ENCODE assay signal across 13 cellular contexts in the genomic region with DNA sequence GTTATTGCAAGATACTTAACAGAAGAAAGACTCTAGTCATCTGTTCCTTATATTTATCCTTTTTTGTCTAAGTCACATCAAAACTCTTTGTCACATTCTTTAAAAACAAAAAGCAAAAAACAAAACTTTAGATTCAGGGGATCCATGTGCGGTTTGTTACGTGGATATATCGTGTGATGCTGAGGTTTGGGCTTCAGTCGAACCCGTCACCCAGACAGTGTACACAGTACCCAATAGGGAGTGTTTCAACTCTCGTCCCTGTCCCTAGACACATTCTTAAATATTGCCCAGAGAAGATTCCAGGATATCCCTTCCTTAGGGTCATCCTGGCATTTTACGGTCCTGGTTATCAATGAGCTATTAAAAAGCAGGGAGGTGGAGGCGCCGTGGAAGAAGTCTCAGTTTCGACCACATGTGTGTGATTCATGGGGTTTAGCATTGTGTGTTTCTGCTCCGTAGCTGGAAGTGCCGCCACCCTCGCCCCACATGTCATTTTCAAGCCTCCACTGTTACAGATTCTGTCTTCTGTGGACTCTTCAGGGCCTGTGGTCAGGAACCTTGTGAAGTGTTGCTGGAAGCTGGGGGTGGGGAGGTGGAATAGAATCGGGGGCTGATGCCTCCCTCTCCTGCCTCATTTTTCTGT. TPM values are rescaled to one million over a fixed set of nuclear protein-coding genes. Genes with fewer than 3 reads are reported as not detected.
DNase-seq lines count a peak whose midpoint lies in the region; ATAC-seq and TF ChIP-seq lines count a peak whose summit lies in the region.
"Had no signal": no experiment of that assay in that cellular context is flagged by ENCODE, and none has a peak within 500 bp of the region (broad histone marks: within the 10 kb centered on the region; RNA-seq: fewer than 3 reads in every experiment).

No MANE protein-coding gene starts in this region.

- peak overlapping the region in 1 of 2 donors; percentile 5 for H3K27ac ChIP-seq in uterus
- H3K27ac ChIP-seq in aorta (ENCODE audit: low read depth in 1 of 2, low read length in 2 of 2) = no peak overlapping the region
- H3K27ac ChIP-seq: 22Rv1, lower lobe of right lung, testis had no signal

- WGBS in aorta, 2 donors = 85 to 88% methylated on average over 14 of the region's 14 CpGs

- H3K36me3 ChIP-seq in uterus = no peaks in the 10 kb centered on the region
- H3K36me3 ChIP-seq in aorta (ENCODE audit: control insufficient read depth in 1 of 2, insufficient read depth in 2 of 2, low read length in 1 of 2) = peaks cover 0 to 6% of the 10 kb centered on the region in 2 donors

- peaks cover 80% of the 10 kb centered on the region for H3K36me3 Mint-ChIP-seq in stimulated activated memory B cell treated with anti-CD40 and anti-IgM and Interleukin-4, amounts not matched to agents 10 μg/mL and 1 μg/mL and 100 μg/mL, for 72 hours

- peak; percentile 68 for ATAC-seq in activated CD4-positive, CD25-positive, alpha-beta regulatory T cell treated with anti-CD3 and anti-CD28 coated beads, Interleukin-2, amount 50 U/mL, for 24 hours
- no peak for ATAC-seq in stimulated activated memory B cell treated with anti-CD40 and anti-IgM and Interleukin-4, amounts not matched to agents 10 μg/mL and 1 μg/mL and 100 μg/mL, for 72 hours
- no peak for ATAC-seq in aorta (ENCODE audit: low FRiP score)
- ATAC-seq: lower lobe of right lung had no signal

- no peak overlapping the region for H3K4me3 Mint-ChIP-seq in stimulated activated memory B cell treated with anti-CD40 and anti-IgM and Interleukin-4, amounts not matched to agents 10 μg/mL and 1 μg/mL and 100 μg/mL, for 72 hours

- H3K4me1 ChIP-seq in uterus = peaks cover 0 to 4% of the 10 kb centered on the region in 2 donors
- no peaks in the 10 kb centered on the region for H3K4me1 ChIP-seq in aorta (ENCODE audit: control insufficient read depth in 1 of 2, insufficient read depth in 2 of 2, low read length in 2 of 2)

- intact Hi-C loops in uterus (cut with DNase I; ENCODE audit: low total_unique reads) = no loop called here
- intact Hi-C loops in aorta (cut with DNase I) = no loop called here

- H3K4me1 Mint-ChIP-seq in stimulated activated memory B cell treated with anti-CD40 and anti-IgM and Interleukin-4, amounts not matched to agents 10 μg/mL and 1 μg/mL and 100 μg/mL, for 72 hours = peaks cover 48% of the 10 kb centered on the region

- H3K9me3 ChIP-seq in uterus (no peaks in the 10 kb centered on the region), aorta (ENCODE audit: control insufficient read depth, low read length) (no peaks in the 10 kb centered on the region)
- H3K9me3 ChIP-seq: lower lobe of right lung, testis had no signal

- H3K4me3 ChIP-seq in uterus = no peak overlapping the region
- no peak overlapping the region for H3K4me3 ChIP-seq in aorta (ENCODE audit: low read length in 2 of 2)
- H3K4me3 ChIP-seq: lower lobe of right lung, testis had no signal

- no peaks in the 10 kb centered on the region for H3K9me3 Mint-ChIP-seq in stimulated activated memory B cell treated with anti-CD40 and anti-IgM and Interleukin-4, amounts not matched to agents 10 μg/mL and 1 μg/mL and 100 μg/mL, for 72 hours

- H3K27me3 ChIP-seq in uterus (no peaks in the 10 kb centered on the region), aorta (ENCODE audit: control insufficient read depth in 1 of 2, insufficient read depth in 2 of 2, low read length in 1 of 2) (no peaks in the 10 kb centered on the region)
- H3K27me3 ChIP-seq: testis had no signal

- H3K27ac Mint-ChIP-seq in stimulated activated memory B cell treated with anti-CD40 and anti-IgM and Interleukin-4, amounts not matched to agents 10 μg/mL and 1 μg/mL and 100 μg/mL, for 72 hours = peak overlapping the region; percentile 9

- TF ChIP-seq CTCF in uterus (IDR thresholded peaks at IDR 0.05) = no peak

- no peak for DNase-seq in activated CD4-positive, CD25-positive, alpha-beta regulatory T cell (lab: John Stamatoyannopoulos, UW)
- peak; percentile 80 for DNase-seq in activated effector memory CD4-positive, alpha-beta T cell treated with anti-CD3 and anti-CD28 coated beads, Interleukin-2, amount 50 U/mL, for 16 hours
- DNase-seq in medulla oblongata (ENCODE audit: extremely low spot score) (peak; percentile 42), uterus (no peak), aorta (no peak), hippocampal formation (lab: John Stamatoyannopoulos, UW) (no peak)
- DNase-seq: HCEC 1CT, lower lobe of right lung, NCI-H1092, testis had no signal

- TF ChIP-seq POLR2A in uterus (IDR thresholded peaks at IDR 0.05) = no peak

- no peaks in the 10 kb centered on the region for H3K27me3 Mint-ChIP-seq in stimulated activated memory B cell treated with anti-CD40 and anti-IgM and Interleukin-4, amounts not matched to agents 10 μg/mL and 1 μg/mL and 100 μg/mL, for 72 hours

RNA-seq across cellular contexts. Expression of a gene that starts 19.9 kb away (rescaled TPM):
- 100 to 1,000 TPM in 2 of 4 donors, 10 to 100 TPM in 2; 49.4 to 210 (median 100) TPM for total RNA-seq in uterus
- total RNA-seq in aorta = 100 to 1,000 TPM; 135 to 170 TPM
- polyA plus RNA-seq in aorta = 10 to 100 TPM; 17.1 to 18.9 TPM

RNA-seq across cellular contexts. Expression of a gene that starts 27.6 kb away (rescaled TPM):
- total RNA-seq in uterus (10 to 100 TPM in 1 of 4 donors, 1 to 10 TPM in 2, under 1 TPM in 1; 0.26 to 10.6 (median 2.3) TPM), aorta (10 to 100 TPM in 1 of 2 donors, 1 to 10 TPM in 1; 7.2 to 10.5 TPM)
- 1 to 10 TPM; 2.9 to 4.6 TPM for polyA plus RNA-seq in aorta

Comparison
In these comparisons a context has a peak if more than half of its experiments do, and no peak if none do; other contexts are left out.
1. ATAC-seq: peak in activated CD4-positive, CD25-positive, alpha-beta regulatory T cell treated with anti-CD3 and anti-CD28 coated beads, Interleukin-2, amount 50 U/mL, for 24 hours (2 of 2); none in stimulated activated memory B cell treated with anti-CD40 and anti-IgM and Interleukin-4, amounts not matched to agents 10 μg/mL and 1 μg/mL and 100 μg/mL, for 72 hours (single experiment) and aorta (single experiment).
2. DNase-seq: peak in activated effector memory CD4-positive, alpha-beta T cell treated with anti-CD3 and anti-CD28 coated beads, Interleukin-2, amount 50 U/mL, for 16 hours (single experiment) and medulla oblongata (single experiment); none in activated CD4-positive, CD25-positive, alpha-beta regulatory T cell (0 of 4), uterus (0 of 2), aorta (0 of 2) and hippocampal formation (0 of 2).